Comparison of ENCODE assay signal across 21 cellular contexts in genomic region chr3:35522450-35522849, GRCh38.
A peak's percentile ranks its signal among the peaks of the same experiment; 100 is the strongest.
DNase-seq lines count a peak whose midpoint lies in the region; ATAC-seq and TF ChIP-seq lines count a peak whose summit lies in the region.
"Had no signal": no experiment of that assay in that cellular context is flagged by ENCODE, and none has a peak within 500 bp of the region (broad histone marks: within the 10 kb centered on the region; RNA-seq: fewer than 3 reads in every experiment).

No MANE protein-coding gene starts in this region.

- ATAC-seq in GM18858 (IDR thresholded peaks at IDR 0.05; ENCODE audit: unreplicated experiment) (peak; percentile 60), HG03025 (IDR thresholded peaks at IDR 0.05; ENCODE audit: low FRiP score, unreplicated experiment) (peak; percentile 62), naive B cell (ENCODE audit: low read depth in 2 of 2) (peak; percentile 58 to 80), left lobe of liver (no peak), right cardiac atrium (no peak), GM21576 (IDR thresholded peaks at IDR 0.05; ENCODE audit: unreplicated experiment) (no peak)
- ATAC-seq: upper lobe of right lung had no signal

- no peaks in the 10 kb centered on the region for H3K79me2 ChIP-seq in OCI-LY1 (ENCODE audit: insufficient read depth, low read length)

- H3K9me3 ChIP-seq in OCI-LY1 (ENCODE audit: low read length) (no peaks in the 10 kb centered on the region), right cardiac atrium (ENCODE audit: control insufficient read depth, low read length) (no peaks in the 10 kb centered on the region)
- H3K9me3 ChIP-seq: upper lobe of right lung had no signal

- H2AFZ ChIP-seq in OCI-LY1 (ENCODE audit: low read length), result peak overlapping the region; percentile 62; the same call in 1 of the 2 replicates

- peaks cover 5 to 8% (median 7%) of the 10 kb centered on the region in 3 donors for H3K4me1 Mint-ChIP-seq in naive B cell
- H3K4me1 Mint-ChIP-seq: activated CD4-positive, alpha-beta memory T cell treated with anti-CD3 and anti-CD28 coated beads, Interleukin-2, amount 10 ng/mL, durations not matched to agents 7 days and 5 days; activated naive CD8-positive, alpha-beta T cell treated with anti-CD3 and anti-CD28 coated beads, Interleukin-2, amount 10 ng/mL, durations not matched to agents 7 days and 5 days had no signal

- H3K27me3 ChIP-seq in OCI-LY1 (ENCODE audit: insufficient read depth, low read length), result no peaks in the 10 kb centered on the region
- H3K27me3 ChIP-seq in right cardiac atrium (ENCODE audit: control insufficient read depth, insufficient read depth), result no peaks in the 10 kb centered on the region
- H3K27me3 ChIP-seq: upper lobe of right lung had no signal

- H3K4me3 Mint-ChIP-seq in naive B cell, result peak overlapping the region in 1 of 8 donors; percentile 51
- H3K4me3 Mint-ChIP-seq: activated CD4-positive, alpha-beta memory T cell treated with anti-CD3 and anti-CD28 coated beads, Interleukin-2, amount 10 ng/mL, durations not matched to agents 7 days and 5 days; activated naive CD8-positive, alpha-beta T cell treated with anti-CD3 and anti-CD28 coated beads, Interleukin-2, amount 10 ng/mL, durations not matched to agents 7 days and 5 days had no signal

- no peaks in the 10 kb centered on the region for H3K9me2 ChIP-seq in OCI-LY1 (ENCODE audit: low read depth, low read length)

- H3K27me3 Mint-ChIP-seq in naive B cell, result no peaks in the 10 kb centered on the region
- H3K27me3 Mint-ChIP-seq: activated CD4-positive, alpha-beta memory T cell treated with anti-CD3 and anti-CD28 coated beads, Interleukin-2, amount 10 ng/mL, durations not matched to agents 7 days and 5 days; activated naive CD8-positive, alpha-beta T cell treated with anti-CD3 and anti-CD28 coated beads, Interleukin-2, amount 10 ng/mL, durations not matched to agents 7 days and 5 days had no signal

- no peak overlapping the region for H3K4me3 ChIP-seq in OCI-LY1 (ENCODE audit: low read depth, low read length, poor library complexity, severe bottlenecking)
- no peak overlapping the region for H3K4me3 ChIP-seq in right cardiac atrium (ENCODE audit: low read length)
- H3K4me3 ChIP-seq: lung, upper lobe of right lung had no signal

- 78% methylated on average over 3 of the region's 3 CpGs for WGBS in right cardiac atrium

- no peaks in the 10 kb centered on the region for H3K36me3 ChIP-seq in OCI-LY1 (ENCODE audit: insufficient read depth, low read length)
- H3K36me3 ChIP-seq: upper lobe of right lung had no signal

- no peak overlapping the region for H3K27ac ChIP-seq in OCI-LY1 (ENCODE audit: low read depth, low read length, poor library complexity, severe bottlenecking)
- H3K27ac ChIP-seq in right cardiac atrium (ENCODE audit: low read length), result no peak overlapping the region
- H3K27ac ChIP-seq: KMS-11, upper lobe of right lung had no signal

- peaks cover 0 to 8% (median 2%) of the 10 kb centered on the region in 7 donors for H3K9me3 Mint-ChIP-seq in naive B cell
- H3K9me3 Mint-ChIP-seq: activated naive CD8-positive, alpha-beta T cell treated with anti-CD3 and anti-CD28 coated beads, Interleukin-2, amount 10 ng/mL, durations not matched to agents 7 days and 5 days had no signal

- peak overlapping the region; percentile 10; the same call in 1 of the 2 replicates for H3K4me2 ChIP-seq in OCI-LY1 (ENCODE audit: low read length)
- H3K4me2 ChIP-seq: KMS-11 had no signal

- H3K4me1 ChIP-seq in OCI-LY1 (ENCODE audit: insufficient read depth, low read length, severe bottlenecking), result peaks cover 15% of the 10 kb centered on the region
- H3K4me1 ChIP-seq in right cardiac atrium (ENCODE audit: control insufficient read depth, insufficient read depth, low read length), result no peaks in the 10 kb centered on the region
- H3K4me1 ChIP-seq: upper lobe of right lung had no signal

- intact Hi-C loops in right cardiac atrium (cut with DNase I), result no loop called here

- H3K36me3 Mint-ChIP-seq in naive B cell, result no peaks in the 10 kb centered on the region
- H3K36me3 Mint-ChIP-seq: activated naive CD8-positive, alpha-beta T cell treated with anti-CD3 and anti-CD28 coated beads, Interleukin-2, amount 10 ng/mL, durations not matched to agents 7 days and 5 days had no signal

- no peak overlapping the region for H3K9ac ChIP-seq in OCI-LY1 (ENCODE audit: low read length)
- H3K9ac ChIP-seq: KMS-11 had no signal

- H3F3A ChIP-seq in OCI-LY1 (ENCODE audit: insufficient read depth, low read length), result no peaks in the 10 kb centered on the region

- H3K27ac Mint-ChIP-seq in naive B cell, result peak overlapping the region in 2 of 6 donors; percentile 5 to 17
- H3K27ac Mint-ChIP-seq: activated CD4-positive, alpha-beta memory T cell treated with anti-CD3 and anti-CD28 coated beads, Interleukin-2, amount 10 ng/mL, durations not matched to agents 7 days and 5 days; activated naive CD8-positive, alpha-beta T cell treated with anti-CD3 and anti-CD28 coated beads, Interleukin-2, amount 10 ng/mL, durations not matched to agents 7 days and 5 days had no signal

- no peaks in the 10 kb centered on the region for H4K20me1 ChIP-seq in OCI-LY1 (ENCODE audit: insufficient read depth, low read length)

- DNase-seq in naive B cell, result peak; percentile 10
- no peak for DNase-seq in left lobe of liver (ENCODE audit: low spot score)
- DNase-seq in ureter (ENCODE audit: low spot score), result no peak
- DNase-seq in right cardiac atrium, result no peak
- DNase-seq: ACHN; activated CD4-positive, alpha-beta memory T cell treated with anti-CD3 and anti-CD28 coated beads, Interleukin-2, amount 10 ng/mL, durations not matched to agents 7 days and 5 days; activated naive CD8-positive, alpha-beta T cell treated with anti-CD3 and anti-CD28 coated beads, Interleukin-2, amount 10 ng/mL, durations not matched to agents 7 days and 5 days; caudate nucleus; GF-D8; glutamatergic neuron; NCI-H187; NCI-H526; nucleus accumbens; Right ventricle myocardium superior; upper lobe of right lung had no signal

- no peak for TF ChIP-seq CTCF in OCI-LY1 (IDR thresholded peaks at IDR 0.05; ENCODE audit: low read length)

Comparison
In these comparisons a context has a peak if more than half of its experiments do, and no peak if none do; other contexts are left out.
1. ATAC-seq: peak in GM18858 (single experiment), HG03025 (single experiment) and naive B cell (2 of 2); none in left lobe of liver (single experiment), right cardiac atrium (0 of 2) and GM21576 (single experiment).